ENCODE assay signal across 1 cellular context in the genomic region with DNA sequence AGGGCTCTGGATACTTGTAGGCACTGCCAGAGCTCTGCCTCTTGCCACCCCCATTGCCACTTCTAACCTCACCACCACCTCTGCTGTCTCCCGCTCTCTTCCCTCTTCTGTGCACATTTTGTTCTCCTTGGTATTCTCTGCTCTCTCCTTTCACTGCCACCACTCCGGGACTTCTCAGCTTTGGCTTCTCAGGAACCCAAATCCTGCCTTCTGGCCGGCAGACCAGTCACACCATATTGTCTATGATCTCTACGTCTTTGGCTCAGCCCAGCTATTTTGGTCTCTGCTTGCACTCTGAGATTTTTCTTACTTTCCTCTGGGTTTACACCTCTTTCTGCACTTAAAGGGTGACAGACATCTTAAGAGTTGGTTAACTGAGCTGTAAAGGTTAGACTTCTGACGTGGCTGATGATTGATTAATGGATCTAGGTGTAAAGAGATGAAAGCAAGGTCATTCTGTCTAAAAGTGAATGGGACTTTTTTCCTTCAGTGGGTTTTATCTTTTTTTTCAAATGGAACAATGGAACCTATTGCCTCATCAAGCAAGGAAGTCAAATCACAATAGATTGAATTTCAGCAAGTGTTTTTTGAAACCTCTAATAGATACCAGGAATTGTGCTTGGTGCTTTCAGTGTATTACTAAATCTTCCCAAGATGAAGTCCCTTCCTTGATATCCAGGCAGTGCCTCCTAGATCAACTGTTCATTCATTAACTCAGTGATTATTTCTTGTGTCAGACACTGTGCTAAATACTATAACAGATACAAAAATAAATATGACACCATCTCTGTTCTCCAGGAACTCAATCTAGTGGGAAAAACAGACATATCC.
TF ChIP-seq lines count a peak whose summit lies in the region.

No MANE protein-coding gene starts in this region.

TF ChIP-seq in A549, 52 proteins besides CTCF, POLR2A, EP300 and RAD21:
- TF ChIP-seq HOXA7 (CRISPR knock-in tag; IDR thresholded peaks at IDR 0.05) = no peak
- no peak for TF ChIP-seq MAZ (IDR thresholded peaks at IDR 0.05; ENCODE audit: borderline replicate concordance, low read depth, low read length)
- TF ChIP-seq, protein P1, sequence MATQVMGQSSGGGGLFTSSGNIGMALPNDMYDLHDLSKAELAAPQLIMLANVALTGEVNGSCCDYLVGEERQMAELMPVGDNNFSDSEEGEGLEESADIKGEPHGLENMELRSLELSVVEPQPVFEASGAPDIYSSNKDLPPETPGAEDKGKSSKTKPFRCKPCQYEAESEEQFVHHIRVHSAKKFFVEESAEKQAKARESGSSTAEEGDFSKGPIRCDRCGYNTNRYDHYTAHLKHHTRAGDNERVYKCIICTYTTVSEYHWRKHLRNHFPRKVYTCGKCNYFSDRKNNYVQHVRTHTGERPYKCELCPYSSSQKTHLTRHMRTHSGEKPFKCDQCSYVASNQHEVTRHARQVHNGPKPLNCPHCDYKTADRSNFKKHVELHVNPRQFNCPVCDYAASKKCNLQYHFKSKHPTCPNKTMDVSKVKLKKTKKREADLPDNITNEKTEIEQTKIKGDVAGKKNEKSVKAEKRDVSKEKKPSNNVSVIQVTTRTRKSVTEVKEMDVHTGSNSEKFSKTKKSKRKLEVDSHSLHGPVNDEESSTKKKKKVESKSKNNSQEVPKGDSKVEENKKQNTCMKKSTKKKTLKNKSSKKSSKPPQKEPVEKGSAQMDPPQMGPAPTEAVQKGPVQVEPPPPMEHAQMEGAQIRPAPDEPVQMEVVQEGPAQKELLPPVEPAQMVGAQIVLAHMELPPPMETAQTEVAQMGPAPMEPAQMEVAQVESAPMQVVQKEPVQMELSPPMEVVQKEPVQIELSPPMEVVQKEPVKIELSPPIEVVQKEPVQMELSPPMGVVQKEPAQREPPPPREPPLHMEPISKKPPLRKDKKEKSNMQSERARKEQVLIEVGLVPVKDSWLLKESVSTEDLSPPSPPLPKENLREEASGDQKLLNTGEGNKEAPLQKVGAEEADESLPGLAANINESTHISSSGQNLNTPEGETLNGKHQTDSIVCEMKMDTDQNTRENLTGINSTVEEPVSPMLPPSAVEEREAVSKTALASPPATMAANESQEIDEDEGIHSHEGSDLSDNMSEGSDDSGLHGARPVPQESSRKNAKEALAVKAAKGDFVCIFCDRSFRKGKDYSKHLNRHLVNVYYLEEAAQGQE (IDR thresholded peaks at IDR 0.05) = no peak
- TF ChIP-seq CHD4 (IDR thresholded peaks at IDR 0.05; ENCODE audit: borderline replicate concordance) = no peak
- TF ChIP-seq PHF8 (IDR thresholded peaks at IDR 0.05; ENCODE audit: borderline replicate concordance, low read depth) = no peak
- TF ChIP-seq, protein P2, sequence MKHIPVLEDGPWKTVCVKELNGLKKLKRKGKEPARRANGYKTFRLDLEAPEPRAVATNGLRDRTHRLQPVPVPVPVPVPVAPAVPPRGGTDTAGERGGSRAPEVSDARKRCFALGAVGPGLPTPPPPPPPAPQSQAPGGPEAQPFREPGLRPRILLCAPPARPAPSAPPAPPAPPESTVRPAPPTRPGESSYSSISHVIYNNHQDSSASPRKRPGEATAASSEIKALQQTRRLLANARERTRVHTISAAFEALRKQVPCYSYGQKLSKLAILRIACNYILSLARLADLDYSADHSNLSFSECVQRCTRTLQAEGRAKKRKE (CRISPR knock-in tag; IDR thresholded peaks at IDR 0.05; ENCODE audit: low read depth) = no peak
- TF ChIP-seq, protein P3, sequence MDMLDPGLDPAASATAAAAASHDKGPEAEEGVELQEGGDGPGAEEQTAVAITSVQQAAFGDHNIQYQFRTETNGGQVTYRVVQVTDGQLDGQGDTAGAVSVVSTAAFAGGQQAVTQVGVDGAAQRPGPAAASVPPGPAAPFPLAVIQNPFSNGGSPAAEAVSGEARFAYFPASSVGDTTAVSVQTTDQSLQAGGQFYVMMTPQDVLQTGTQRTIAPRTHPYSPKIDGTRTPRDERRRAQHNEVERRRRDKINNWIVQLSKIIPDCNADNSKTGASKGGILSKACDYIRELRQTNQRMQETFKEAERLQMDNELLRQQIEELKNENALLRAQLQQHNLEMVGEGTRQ (IDR thresholded peaks at IDR 0.05) = no peak
- no peak for TF ChIP-seq EHMT2 (IDR thresholded peaks at IDR 0.05; ENCODE audit: low read depth)
- TF ChIP-seq FOSB (CRISPR knock-in tag; IDR thresholded peaks at IDR 0.05) = no peak
- no peak for TF ChIP-seq ZFP36 (IDR thresholded peaks at IDR 0.05; ENCODE audit: borderline replicate concordance, partially characterized antibody)
- TF ChIP-seq HOXB13 (CRISPR knock-in tag; IDR thresholded peaks at IDR 0.05; ENCODE audit: low read depth) = no peak
- TF ChIP-seq, protein P4, sequence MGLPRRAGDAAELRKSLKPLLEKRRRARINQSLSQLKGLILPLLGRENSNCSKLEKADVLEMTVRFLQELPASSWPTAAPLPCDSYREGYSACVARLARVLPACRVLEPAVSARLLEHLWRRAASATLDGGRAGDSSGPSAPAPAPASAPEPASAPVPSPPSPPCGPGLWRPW (IDR thresholded peaks at IDR 0.05) = no peak
- TF ChIP-seq RARB (CRISPR knock-in tag; IDR thresholded peaks at IDR 0.05) = no peak
- no peak for TF ChIP-seq MAFK (IDR thresholded peaks at IDR 0.05; ENCODE audit: partially characterized antibody)
